ENCODE assay signal across 8 cellular contexts in the genomic region with DNA sequence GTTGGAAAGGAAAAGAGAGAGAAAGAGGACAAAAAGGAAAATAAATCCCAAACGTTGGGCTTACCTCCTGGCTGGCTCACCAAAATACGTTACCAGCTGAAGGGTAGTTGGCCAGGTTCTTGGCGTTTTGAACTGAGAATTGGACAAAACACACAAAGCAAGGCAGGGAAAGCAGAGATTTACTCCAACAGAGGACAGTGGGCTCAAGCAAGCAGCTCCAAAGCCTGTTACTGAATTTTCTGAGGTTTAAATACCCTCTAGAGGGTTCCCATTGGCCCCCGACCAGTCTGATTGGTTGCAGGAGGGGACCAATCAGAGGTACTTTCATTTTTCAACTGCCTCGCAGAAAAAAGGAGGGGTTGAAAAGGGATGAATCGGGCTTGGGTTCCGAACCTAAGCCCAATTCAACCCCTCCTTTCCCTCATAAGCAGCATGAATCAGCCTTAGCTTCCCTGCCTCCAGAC. TPM values are rescaled to one million over a fixed set of nuclear protein-coding genes. Genes with fewer than 3 reads are reported as not detected.
A peak's percentile ranks its signal among the peaks of the same experiment; 100 is the strongest.
DNase-seq lines count a peak whose midpoint lies in the region; ATAC-seq and TF ChIP-seq lines count a peak whose summit lies in the region.

No MANE protein-coding gene starts in this region.

- H2AFZ ChIP-seq in PC-3 (ENCODE audit: low read length) = no peak overlapping the region

- H4K20me1 ChIP-seq in PC-3 (ENCODE audit: low read length) = no peaks in the 10 kb centered on the region

- H3K4me3 ChIP-seq in CD4-positive, CD25-positive, alpha-beta regulatory T cell (ENCODE audit: low read depth, low read length) = peak overlapping the region; percentile 52
- H3K4me3 ChIP-seq in NB4 (ENCODE audit: low read depth, low read length) (peak overlapping the region; percentile 65), adipocyte (ENCODE audit: low read length) (peak overlapping the region; percentile 92), PC-3 (ENCODE audit: low read length) (no peak overlapping the region)

- no peaks in the 10 kb centered on the region for H3K79me2 ChIP-seq in PC-3 (ENCODE audit: low read length)

- POLR2A ChIA-PET in PC-3 (lab: Charles Lee; ENCODE audit: unreplicated experiment) = no interaction called here

- H3K9me3 Mint-ChIP-seq in CD4-positive, CD25-positive, alpha-beta regulatory T cell = no peaks in the 10 kb centered on the region
- no peaks in the 10 kb centered on the region for H3K9me3 Mint-ChIP-seq in natural killer cell

- ATAC-seq in CD4-positive, CD25-positive, alpha-beta regulatory T cell (ENCODE audit: low read depth in 2 of 2) = no peak
- ATAC-seq in natural killer cell = peak in 1 of 3 donors; percentile 28
- ATAC-seq in PC-3 = no peak

- peak overlapping the region; percentile 82 for H3K9ac ChIP-seq in adipocyte (ENCODE audit: low read length)
- no peak overlapping the region for H3K9ac ChIP-seq in PC-3 (ENCODE audit: low read length)

- no peaks in the 10 kb centered on the region for H3F3A ChIP-seq in PC-3 (ENCODE audit: low read length, unreplicated experiment)

- no peak overlapping the region for H3K4me3 Mint-ChIP-seq in CD4-positive, CD25-positive, alpha-beta regulatory T cell
- H3K4me3 Mint-ChIP-seq in natural killer cell = peak overlapping the region; percentile 53

- peak in 1 of 3 donors; percentile 25 for DNase-seq in CD4-positive, CD25-positive, alpha-beta regulatory T cell
- DNase-seq in NB4 (ENCODE audit: low read depth) (peak; percentile 51), adipocyte (ENCODE audit: low read depth) (no peak), natural killer cell (no peak), NCI-H345 (lab: John Stamatoyannopoulos, UW) (no peak), islet precursor cell (no peak), PC-3 (no peak)
- no peak for DNase-seq in NK-92 treated with Interleukin-12 subunit alpha and Interleukin-12 subunit beta, amount 100 ng/mL, for 24 hours (lab: John Stamatoyannopoulos, UW)

- H3K27ac ChIP-seq in CD4-positive, CD25-positive, alpha-beta regulatory T cell (ENCODE audit: insufficient read depth, low read length, poor library complexity, severe bottlenecking) = no peak overlapping the region
- H3K27ac ChIP-seq in PC-3 (ENCODE audit: low read length) = no peak overlapping the region

- H3K36me3 ChIP-seq in CD4-positive, CD25-positive, alpha-beta regulatory T cell (ENCODE audit: control insufficient read depth, insufficient read depth, low read length) = no peaks in the 10 kb centered on the region
- H3K36me3 ChIP-seq in adipocyte (ENCODE audit: control insufficient read depth, insufficient read depth, low read length, severe bottlenecking) (no peaks in the 10 kb centered on the region), PC-3 (ENCODE audit: low read depth, low read length) (no peaks in the 10 kb centered on the region)

- H3K9me2 ChIP-seq in PC-3 (replicated peaks; ENCODE audit: low read length) = no peaks in the 10 kb centered on the region

- H3K9me3 ChIP-seq in CD4-positive, CD25-positive, alpha-beta regulatory T cell (ENCODE audit: control insufficient read depth in 2 of 2, low read length in 2 of 2) = no peaks in the 10 kb centered on the region
- no peaks in the 10 kb centered on the region for H3K9me3 ChIP-seq in adipocyte (ENCODE audit: control insufficient read depth, low read length)
- no peaks in the 10 kb centered on the region for H3K9me3 ChIP-seq in PC-3 (ENCODE audit: low read length)

- no peaks in the 10 kb centered on the region for H3K27me3 ChIP-seq in CD4-positive, CD25-positive, alpha-beta regulatory T cell (ENCODE audit: control insufficient read depth, insufficient read depth, low read length)
- H3K27me3 ChIP-seq in adipocyte (replicated peaks; ENCODE audit: control insufficient read depth, insufficient read depth, low read length) = no peaks in the 10 kb centered on the region
- H3K27me3 ChIP-seq in PC-3 (ENCODE audit: low read length) = no peaks in the 10 kb centered on the region

- TF ChIP-seq CTCF in NB4 (IDR thresholded peaks at IDR 0.05; ENCODE audit: low read depth, low read length) = no peak
- no peak for TF ChIP-seq CTCF in natural killer cell (IDR thresholded peaks at IDR 0.05)
- no peak for TF ChIP-seq CTCF in PC-3 (conservative IDR thresholded peaks at IDR 0.05; ENCODE audit: low read depth, low read length)

- no peaks in the 10 kb centered on the region for H3K36me3 Mint-ChIP-seq in CD4-positive, CD25-positive, alpha-beta regulatory T cell
- H3K36me3 Mint-ChIP-seq in natural killer cell = no peaks in the 10 kb centered on the region

- no peak for TF ChIP-seq POLR2A in NB4 (IDR thresholded peaks at IDR 0.05; ENCODE audit: extremely low read depth, insufficient read length)

- H3K4me1 Mint-ChIP-seq in CD4-positive, CD25-positive, alpha-beta regulatory T cell = peaks cover 0 to 4% (median 1%) of the 10 kb centered on the region in 4 donors
- peaks cover 9 to 19% of the 10 kb centered on the region in 2 donors for H3K4me1 Mint-ChIP-seq in natural killer cell

- intact Hi-C loops in natural killer cell (cut with micrococcal nuclease) (no loop called here), PC-3 (cut with micrococcal nuclease) (no loop called here)

- CTCF ChIA-PET in PC-3 (lab: Charles Lee) = no interaction called here

- H3K4me1 ChIP-seq in CD4-positive, CD25-positive, alpha-beta regulatory T cell (ENCODE audit: control insufficient read depth, insufficient read depth, low read length, poor library complexity, severe bottlenecking) = no peaks in the 10 kb centered on the region
- H3K4me1 ChIP-seq in adipocyte (ENCODE audit: control insufficient read depth, insufficient read depth, low read length) = no peaks in the 10 kb centered on the region
- no peaks in the 10 kb centered on the region for H3K4me1 ChIP-seq in PC-3 (ENCODE audit: insufficient read depth, low read length)

- H3K27me3 Mint-ChIP-seq in CD4-positive, CD25-positive, alpha-beta regulatory T cell = no peaks in the 10 kb centered on the region
- no peaks in the 10 kb centered on the region for H3K27me3 Mint-ChIP-seq in natural killer cell (ENCODE audit: low read depth in 2 of 2)

- H3K27ac Mint-ChIP-seq in CD4-positive, CD25-positive, alpha-beta regulatory T cell = no peak overlapping the region
- no peak overlapping the region for H3K27ac Mint-ChIP-seq in natural killer cell

- no TSS peak for BruUV-seq in PC-3 (replicated peaks; lab: Mats Ljungman, UMichigan)

- no peak overlapping the region for H3K4me2 ChIP-seq in PC-3 (ENCODE audit: low read length)

RNA-seq across cellular contexts. Expression of a gene that starts 55.6 kb away (rescaled TPM):
- 2.7 TPM for total RNA-seq in CD4-positive, CD25-positive, alpha-beta regulatory T cell
- under 1 TPM; 0.18 to 0.88 (median 0.20) TPM for polyA plus RNA-seq in CD4-positive, CD25-positive, alpha-beta regulatory T cell
- total RNA-seq in natural killer cell (1 to 10 TPM in 2 of 3 donors, under 1 TPM in 1; 0.77 to 2.4 (median 1.3) TPM), PC-3 (2014; rRNA removed) (not detected in 2 replicates)
